In the genomic region with DNA sequence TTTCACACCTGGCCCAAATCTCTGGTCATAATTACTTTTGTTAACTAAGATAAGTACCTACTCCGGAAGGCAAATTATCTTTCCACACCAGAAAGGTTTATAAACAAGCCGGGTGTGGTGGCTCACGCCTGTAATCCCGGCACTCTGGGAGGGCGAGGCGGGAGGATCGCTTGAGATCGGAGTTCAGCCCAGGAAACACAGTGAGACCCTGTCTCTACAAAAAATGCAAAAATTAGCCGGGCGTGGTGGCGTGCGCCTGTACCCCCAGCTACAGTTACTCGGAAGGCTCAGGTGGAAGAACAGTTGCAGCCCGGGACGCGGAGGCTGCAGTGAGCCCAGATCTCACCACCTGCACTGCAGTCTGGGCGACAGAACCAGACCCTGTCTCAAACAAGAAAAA, we compare ENCODE assay signal across 9 cellular contexts. TPM values are rescaled to one million over a fixed set of nuclear protein-coding genes. Genes with fewer than 3 reads are reported as not detected.
A peak's percentile ranks its signal among the peaks of the same experiment; 100 is the strongest.
DNase-seq lines count a peak whose midpoint lies in the region; ATAC-seq, FAIRE-seq and TF ChIP-seq lines count a peak whose summit lies in the region.
"Had no signal": no experiment of that assay in that cellular context is flagged by ENCODE, and none has a peak within 500 bp of the region (broad histone marks: within the 10 kb centered on the region; RNA-seq: fewer than 3 reads in every experiment).

No MANE protein-coding gene starts in this region.

- peaks cover 6% of the 10 kb centered on the region for H3K36me3 ChIP-seq in HUES64 (ENCODE audit: insufficient read depth, low read length)

- no peak for DNase-seq in CD4-positive, alpha-beta T cell
- DNase-seq in chondrocyte (ENCODE audit: low spot score) (no peak), islet precursor cell (no peak), kidney tubule cell (ENCODE audit: low spot score) (no peak), D721Med (ENCODE audit: insufficient read length, low spot score) (no peak)
- DNase-seq in naive thymus-derived CD8-positive, alpha-beta T cell = no peak
- DNase-seq in stimulated activated CD4-positive, alpha-beta T cell treated with anti-CD3 and anti-CD28 coated beads, Interleukin-2, amount 100 ng/mL, for 24 hours = no peak

- peaks cover 61% of the 10 kb centered on the region for H3K4me1 Mint-ChIP-seq in CD4-positive, alpha-beta T cell (ENCODE audit: low read depth)
- H3K4me1 Mint-ChIP-seq in chondrocyte (ENCODE audit: low read depth) = peaks cover 42% of the 10 kb centered on the region
- peaks cover 24 to 63% (median 58%) of the 10 kb centered on the region in 4 donors for H3K4me1 Mint-ChIP-seq in naive thymus-derived CD8-positive, alpha-beta T cell

- CTCF ChIA-PET in CD4-positive, alpha-beta T cell (lab: Charles Lee) = interaction anchor here (1.1 to 2.5 kb wide), 3 partner anchors 16 to 302 kb away, joined by 3 to 14 read pairs (median 7); a partner anchor contains a TSS

- H3K4me1 ChIP-seq in HUES64 (ENCODE audit: insufficient read depth, low read length) = peaks cover 46% of the 10 kb centered on the region

- no peaks in the 10 kb centered on the region for H3K9me3 Mint-ChIP-seq in CD4-positive, alpha-beta T cell
- H3K9me3 Mint-ChIP-seq in chondrocyte (ENCODE audit: low read depth) = no peaks in the 10 kb centered on the region
- H3K9me3 Mint-ChIP-seq in naive thymus-derived CD8-positive, alpha-beta T cell = no peaks in the 10 kb centered on the region

- 86% methylated on average over 17 of the region's 17 CpGs for WGBS in HUES64

- ATAC-seq in CD4-positive, alpha-beta T cell (ENCODE audit: poor library complexity) = no peak
- ATAC-seq in naive thymus-derived CD8-positive, alpha-beta T cell = no peak

- H3K4me3 ChIP-seq in HUES64 (ENCODE audit: low read length) = peak overlapping the region; percentile 99

- intact Hi-C loops in CD4-positive, alpha-beta T cell (cut with DNase I, micrococcal nuclease) = no loop called here

- POLR2A ChIA-PET in CD4-positive, alpha-beta T cell (lab: Charles Lee) = interaction anchor here (0.7 to 1.3 kb wide), 4 partner anchors 9 to 238 kb away, joined by 3 to 4 read pairs (median 4); no protein-coding TSS in a partner anchor
- POLR2A ChIA-PET in naive thymus-derived CD8-positive, alpha-beta T cell (lab: Charles Lee) = interaction anchor here (1.7 kb wide), 1 partner anchor 297 kb away, joined by 4 read pairs; a partner anchor contains a TSS

- peak overlapping the region; percentile 88 for H3K4me3 Mint-ChIP-seq in CD4-positive, alpha-beta T cell
- peak overlapping the region; percentile 89 for H3K4me3 Mint-ChIP-seq in chondrocyte (ENCODE audit: unreplicated experiment)
- peak overlapping the region in 7 of 10 donors; percentile 84 to 96 (median 93) for H3K4me3 Mint-ChIP-seq in naive thymus-derived CD8-positive, alpha-beta T cell

- H3K27ac Mint-ChIP-seq in CD4-positive, alpha-beta T cell = no peak overlapping the region
- H3K27ac Mint-ChIP-seq in chondrocyte (ENCODE audit: unreplicated experiment) = peak overlapping the region; percentile 88
- H3K27ac Mint-ChIP-seq in naive thymus-derived CD8-positive, alpha-beta T cell = peak overlapping the region; percentile 36 to 90 (median 76)

- peaks cover 36% of the 10 kb centered on the region for H3K36me3 Mint-ChIP-seq in CD4-positive, alpha-beta T cell (ENCODE audit: low read depth)
- H3K36me3 Mint-ChIP-seq in chondrocyte (ENCODE audit: low read depth) = no peaks in the 10 kb centered on the region
- peaks cover 0 to 12% (median 4%) of the 10 kb centered on the region in 3 donors for H3K36me3 Mint-ChIP-seq in naive thymus-derived CD8-positive, alpha-beta T cell

- peak overlapping the region; percentile 100; the same call in 1 of the 2 replicates for H3K9ac ChIP-seq in HUES64 (ENCODE audit: low read depth, low read length)

- no peak for TF ChIP-seq CTCF in CD4-positive, alpha-beta T cell (IDR thresholded peaks at IDR 0.05)
- TF ChIP-seq CTCF in chondrocyte (IDR thresholded peaks at IDR 0.05) = no peak
- no peak for TF ChIP-seq CTCF in D721Med (IDR thresholded peaks at IDR 0.05; ENCODE audit: insufficient read depth, missing control alignments)

- H3K9me3 ChIP-seq in CD4-positive, alpha-beta T cell (ENCODE audit: control insufficient read depth, low read length) = no peaks in the 10 kb centered on the region
- no peaks in the 10 kb centered on the region for H3K9me3 ChIP-seq in HUES64 (ENCODE audit: insufficient read depth, low read depth, low read length)
- H3K9me3 ChIP-seq: neutrophil had no signal

- no peak overlapping the region for H3K27ac ChIP-seq in CD4-positive, alpha-beta T cell (ENCODE audit: low read depth, low read length)
- H3K27ac ChIP-seq in HUES64 (ENCODE audit: low read depth, low read length) = no peak overlapping the region
- H3K27ac ChIP-seq: neutrophil had no signal

- no peak for FAIRE-seq in D721Med (lab: Jason Lieb, UNC)

- no peaks in the 10 kb centered on the region for H3K27me3 Mint-ChIP-seq in CD4-positive, alpha-beta T cell
- H3K27me3 Mint-ChIP-seq in chondrocyte (ENCODE audit: low read depth) = no peaks in the 10 kb centered on the region
- no peaks in the 10 kb centered on the region for H3K27me3 Mint-ChIP-seq in naive thymus-derived CD8-positive, alpha-beta T cell

- no peaks in the 10 kb centered on the region for H3K27me3 ChIP-seq in CD4-positive, alpha-beta T cell (ENCODE audit: control insufficient read depth, insufficient read depth, low read length)
- no peaks in the 10 kb centered on the region for H3K27me3 ChIP-seq in HUES64 (ENCODE audit: insufficient read depth, low read length)
- H3K27me3 ChIP-seq: neutrophil had no signal

RNA-seq across cellular contexts. Expression of a gene that starts 2.1 kb away (rescaled TPM):
- 10 to 100 TPM; 94.9 to 95.4 TPM for total RNA-seq in CD4-positive, alpha-beta T cell
- 53.0 TPM for polyA plus RNA-seq in HUES64 (2013, experiment 1 of 2)
- polyA plus RNA-seq in HUES64 (2013, experiment 2 of 2) = 56.8 TPM
- 67.7 to 73.1 TPM (median 70.0 TPM) in 3 replicates for total RNA-seq in chondrocyte
- total RNA-seq in naive thymus-derived CD8-positive, alpha-beta T cell = 100 to 1,000 TPM; 175 to 177 TPM
- 10 to 100 TPM; 17.1 to 19.0 (median 18.0) TPM for polyA plus RNA-seq in naive thymus-derived CD8-positive, alpha-beta T cell
